In the genomic region with DNA sequence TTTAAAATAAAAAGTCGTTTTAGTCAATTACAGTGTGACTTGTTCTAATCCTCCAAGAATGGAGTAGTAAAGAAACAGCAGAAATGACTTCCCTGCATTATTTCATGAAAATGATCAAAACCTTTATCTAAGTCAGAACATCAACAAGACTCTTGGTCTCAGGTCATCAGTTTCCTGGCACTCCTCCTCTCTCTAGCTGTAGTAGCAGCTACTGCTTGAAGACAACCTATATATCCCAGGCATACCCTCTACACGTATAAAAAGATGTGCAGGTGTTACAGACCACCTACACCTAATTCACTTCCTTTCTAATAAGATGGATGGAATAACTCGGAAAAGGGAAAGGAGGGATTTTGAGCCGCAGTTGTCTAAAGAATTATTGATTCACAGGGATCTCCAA, we compare ENCODE assay signal across 17 cellular contexts. TPM values are rescaled to one million over a fixed set of nuclear protein-coding genes. Genes with fewer than 3 reads are reported as not detected.
DNase-seq lines count a peak whose midpoint lies in the region; ATAC-seq, FAIRE-seq and TF ChIP-seq lines count a peak whose summit lies in the region.
"Had no signal": no experiment of that assay in that cellular context is flagged by ENCODE, and none has a peak within 500 bp of the region (broad histone marks: within the 10 kb centered on the region; RNA-seq: fewer than 3 reads in every experiment).

No MANE protein-coding gene starts in this region.

- no peaks in the 10 kb centered on the region for H3K9me3 ChIP-seq in HepG2 (ENCODE audit: low read length)
- H3K9me3 ChIP-seq in right lobe of liver = no peaks in the 10 kb centered on the region
- no peaks in the 10 kb centered on the region for H3K9me3 ChIP-seq in CD4-positive, alpha-beta memory T cell (ENCODE audit: control insufficient read depth in 1 of 2, low read length in 2 of 2)
- H3K9me3 ChIP-seq: BLaER1 had no signal

- no peaks in the 10 kb centered on the region for H4K20me1 ChIP-seq in HepG2 (ENCODE audit: insufficient read depth, low read length)
- H4K20me1 ChIP-seq: BLaER1 had no signal

- H3K27me3 ChIP-seq in HepG2 (ENCODE audit: control insufficient read depth in 1 of 2, insufficient read depth in 2 of 2, low read length in 2 of 2) (no peaks in the 10 kb centered on the region; a peak in 1 of 5 replicates), right lobe of liver (no peaks in the 10 kb centered on the region)
- no peaks in the 10 kb centered on the region for H3K27me3 ChIP-seq in CD4-positive, alpha-beta memory T cell (ENCODE audit: insufficient read depth, low read length)
- H3K27me3 ChIP-seq: BLaER1 had no signal

- H3K4me3 ChIP-seq in HepG2 (replicated peaks in 1 of 3; ENCODE audit: insufficient read depth in 1 of 3, low read depth in 2 of 3, low read length in 3 of 3) = no peak overlapping the region
- no peak overlapping the region for H3K4me3 ChIP-seq in right lobe of liver
- no peak overlapping the region for H3K4me3 ChIP-seq in CD4-positive, alpha-beta memory T cell (ENCODE audit: low read length in 2 of 2)
- H3K4me3 ChIP-seq: BLaER1 had no signal

- H3K4me1 Mint-ChIP-seq in brain (peaks cover 16% of the 10 kb centered on the region), progenitor cell of endocrine pancreas (ENCODE audit: low read depth) (peaks cover 12% of the 10 kb centered on the region)
- peaks cover 7 to 14% (median 10%) of the 10 kb centered on the region in 4 donors for H3K4me1 Mint-ChIP-seq in CD4-positive, alpha-beta memory T cell

- H3K27ac ChIP-seq in HepG2 (ENCODE audit: extremely low read length, insufficient read depth, low read length) (no peak overlapping the region), right lobe of liver (no peak overlapping the region)
- no peak overlapping the region for H3K27ac ChIP-seq in CD4-positive, alpha-beta memory T cell (ENCODE audit: low read depth, low read length)
- H3K27ac ChIP-seq: BLaER1 had no signal

- H3K9ac ChIP-seq in HepG2 (ENCODE audit: insufficient read depth, low read depth, low read length) = no peak overlapping the region
- H3K9ac ChIP-seq: BLaER1 had no signal

- no peak for DNase-seq in HepG2 (ENCODE audit: low spot score)
- DNase-seq in right lobe of liver = no peak
- DNase-seq in progenitor cell of endocrine pancreas (ENCODE audit: low spot score, unreplicated experiment) = no peak
- DNase-seq in CD4-positive, alpha-beta memory T cell = no peak
- DNase-seq in NCI-H2107 treated with DMSO at 0.1 percent for 48 hours (lab: John Stamatoyannopoulos, UW; ENCODE audit: unreplicated experiment) = no peak
- DNase-seq: ACHN; Calu3; CD8-positive, alpha-beta T cell; DMS79 treated with DMSO at 0.1 percent for 48 hours; GF-D8; H9 had no signal

- H3K4me1 ChIP-seq in HepG2 (ENCODE audit: insufficient read depth, low read length) = peaks cover 21% of the 10 kb centered on the region
- H3K4me1 ChIP-seq in right lobe of liver = peaks cover 0 to 6% (median 3%) of the 10 kb centered on the region in 4 donors
- peaks cover 10% of the 10 kb centered on the region for H3K4me1 ChIP-seq in CD4-positive, alpha-beta memory T cell (ENCODE audit: insufficient read depth, low read length)

- no TSS peak for BruUV-seq in HepG2 (replicated peaks; lab: Mats Ljungman, UMichigan)

- in situ Hi-C loops in HepG2 (cut with HindIII; ENCODE audit: extremely low pct_ligation_motif_present, low pct_unique_long_range_greater_than_20kb) = no loop called here

- TF ChIP-seq EP300 in HepG2 (IDR thresholded peaks at IDR 0.05; ENCODE audit: low read depth in 2 of 2, low read length in 2 of 2) (no peak), HepG2 (CRISPR knock-in tag; IDR thresholded peaks at IDR 0.05; ENCODE audit: borderline replicate concordance) (no peak)

- H3K36me3 ChIP-seq in HepG2 (replicated peaks in 1 of 2; ENCODE audit: control insufficient read depth in 1 of 2, insufficient read depth in 2 of 2, low read length in 2 of 2) = peaks cover 10 to 22% of the 10 kb centered on the region in 2 experiments; a peak in 4 of 5 replicates
- peaks cover 6 to 27% (median 17%) of the 10 kb centered on the region in 4 donors for H3K36me3 ChIP-seq in right lobe of liver
- peaks cover 5% of the 10 kb centered on the region for H3K36me3 ChIP-seq in CD4-positive, alpha-beta memory T cell (ENCODE audit: insufficient read depth, low read length)

- TF ChIP-seq CTCF in HepG2 (CRISPR knock-in tag; IDR thresholded peaks at IDR 0.05) (no peak), right lobe of liver (IDR thresholded peaks at IDR 0.05) (no peak), brain (conservative IDR thresholded peaks at IDR 0.05) (no peak), progenitor cell of endocrine pancreas (IDR thresholded peaks at IDR 0.05; ENCODE audit: unreplicated experiment) (no peak)

- H3K4me3 Mint-ChIP-seq in brain = peak overlapping the region in 4 of 5 experiments; percentile 28 to 70 (median 48)
- H3K4me3 Mint-ChIP-seq in progenitor cell of endocrine pancreas (ENCODE audit: low read depth) = peak overlapping the region; percentile 21
- peak overlapping the region in 2 of 8 donors; percentile 19 to 73 for H3K4me3 Mint-ChIP-seq in CD4-positive, alpha-beta memory T cell
- H3K4me3 Mint-ChIP-seq: CD14-positive monocyte had no signal

- H3K27ac Mint-ChIP-seq in brain (no peak overlapping the region), progenitor cell of endocrine pancreas (peak overlapping the region; percentile 29)
- H3K27ac Mint-ChIP-seq in CD4-positive, alpha-beta memory T cell = peak overlapping the region in 1 of 7 donors; percentile 24
- H3K27ac Mint-ChIP-seq: CD8-positive, alpha-beta T cell had no signal

- H3K4me2 ChIP-seq in HepG2 (ENCODE audit: low read depth, low read length) = no peak overlapping the region

- peaks cover 17% of the 10 kb centered on the region for H3K36me3 Mint-ChIP-seq in brain
- peaks cover 19% of the 10 kb centered on the region for H3K36me3 Mint-ChIP-seq in progenitor cell of endocrine pancreas (ENCODE audit: insufficient read depth)
- H3K36me3 Mint-ChIP-seq in CD4-positive, alpha-beta memory T cell = peaks cover 3 to 15% of the 10 kb centered on the region in 2 donors

- CTCF ChIA-PET in HepG2 (lab: Yijun Ruan, JAX; ENCODE audit: low intra/inter-chr PET ratio, low total read pairs) = no interaction called here
- CTCF ChIA-PET in CD4-positive, alpha-beta memory T cell (lab: Charles Lee; ENCODE audit: partially characterized antibody) = interaction anchor here (0.7 kb wide), 1 partner anchor 443 kb away, joined by 3 read pairs; no protein-coding TSS in a partner anchor

- H3K9me3 Mint-ChIP-seq in brain = no peaks in the 10 kb centered on the region
- H3K9me3 Mint-ChIP-seq in progenitor cell of endocrine pancreas (ENCODE audit: low read depth) = no peaks in the 10 kb centered on the region
- H3K9me3 Mint-ChIP-seq in CD4-positive, alpha-beta memory T cell = no peaks in the 10 kb centered on the region
- H3K9me3 Mint-ChIP-seq: CD14-positive monocyte; CD8-positive, alpha-beta T cell; H9 had no signal

- no peaks in the 10 kb centered on the region for H3K79me2 ChIP-seq in HepG2 (ENCODE audit: insufficient read depth, low read length)

- intact Hi-C loops in HepG2 (cut with micrococcal nuclease; ENCODE audit: unreplicated experiment) = loop anchor here (5.0 kb wide), 1 partner anchor 55 kb away; no protein-coding TSS in a partner anchor
- intact Hi-C loops in right lobe of liver (cut with DNase I) = no loop called here
- intact Hi-C loops in CD4-positive, alpha-beta memory T cell (cut with micrococcal nuclease) = no loop called here

- ATAC-seq in HepG2 (no peak), right lobe of liver (no peak), HG03196 (IDR thresholded peaks at IDR 0.05; ENCODE audit: unreplicated experiment) (no peak)
- ATAC-seq: CD8-positive, alpha-beta T cell had no signal

- no peak for FAIRE-seq in HepG2 (lab: Jason Lieb, UNC)
- FAIRE-seq: A204.1, H1 had no signal

- POLR2A ChIA-PET in HepG2 (lab: Yijun Ruan, JAX) = interaction anchor here (0.7 kb wide), 2 partner anchors 65 to 486 kb away, joined by 3 to 4 read pairs; no protein-coding TSS in a partner anchor
- POLR2A ChIA-PET in CD4-positive, alpha-beta memory T cell (lab: Charles Lee; ENCODE audit: partially characterized antibody) = no interaction called here

- no peak for TF ChIP-seq RAD21 in HepG2 (CRISPR knock-in tag; IDR thresholded peaks at IDR 0.05)

- H3K27me3 Mint-ChIP-seq in brain = peaks cover 6% of the 10 kb centered on the region
- H3K27me3 Mint-ChIP-seq in progenitor cell of endocrine pancreas = no peaks in the 10 kb centered on the region
- no peaks in the 10 kb centered on the region for H3K27me3 Mint-ChIP-seq in CD4-positive, alpha-beta memory T cell

- WGBS in HepG2 (ENCODE audit: low lambda C conversion rate) = 90% methylated on average over 4 of the region's 4 CpGs
- WGBS in right lobe of liver (ENCODE audit: insufficient coverage, low coverage, low lambda C conversion rate, missing lambda C conversion rate) = 93% methylated on average over 4 of the region's 4 CpGs

- no peak for TF ChIP-seq POLR2A in HepG2 (IDR thresholded peaks at IDR 0.05; ENCODE audit: insufficient read depth in 1 of 2, low read depth in 2 of 2, low read length in 2 of 2)
- TF ChIP-seq POLR2A in right lobe of liver (IDR thresholded peaks at IDR 0.05) = no peak

- no peak overlapping the region for H2AFZ ChIP-seq in HepG2 (ENCODE audit: low read length)

RNA-seq across cellular contexts. Expression of gene FBF1, which starts 1.6 kb away (rescaled TPM):
- 3.5 and 8.1 TPM in 2 replicates for total RNA-seq in HepG2 (2016; rRNA removed; fragmentation: Illumina TruSeq; extraction: Trizol)
- total RNA-seq in HepG2 (2016; cell fraction: cytosol; rRNA removed; fragmentation: Illumina TruSeq; extraction: Trizol; ENCODE audit: low read depth) = 9.1 and 11.4 TPM in 2 replicates
- total RNA-seq in HepG2 (2016; cell fraction: insoluble cytoplasmic fraction; rRNA removed; fragmentation: Illumina TruSeq; extraction: Trizol) = 2.6 and 8.5 TPM in 2 replicates
- total RNA-seq in HepG2 (2016; cell fraction: membrane; rRNA removed; fragmentation: Illumina TruSeq; extraction: Trizol) = 4.8 and 6.0 TPM in 2 replicates
- total RNA-seq in HepG2 (2016; cell fraction: nucleus; rRNA removed; fragmentation: Illumina TruSeq; extraction: Trizol) = 10.2 TPM in 2 replicates
- 2.4 and 2.7 TPM in 2 replicates for polyA plus RNA-seq in HepG2 (2011; rRNA removed)
- 0.77 and 1.5 TPM in 2 replicates for polyA plus RNA-seq in HepG2 (2011; cell fraction: cytosol; rRNA removed)
- polyA plus RNA-seq in HepG2 (2011; cell fraction: nucleus; rRNA removed) = 17.0 and 21.4 TPM in 2 replicates
- 1.5 and 1.6 TPM in 2 replicates for polyA plus RNA-seq in HepG2 (2012)
- 1.0 and 1.8 TPM in 2 replicates for polyA plus RNA-seq in HepG2 (2016; cell fraction: cytosol; fragmentation: Illumina TruSeq; extraction: Trizol; ENCODE audit: low read depth)
- 1.8 and 3.2 TPM in 2 replicates for polyA plus RNA-seq in HepG2 (2016; cell fraction: insoluble cytoplasmic fraction; fragmentation: Illumina TruSeq; extraction: Trizol; ENCODE audit: low read depth)
- polyA plus RNA-seq in HepG2 (2016; cell fraction: membrane; fragmentation: Illumina TruSeq; extraction: Trizol; ENCODE audit: low read depth) = 1.5 and 2.3 TPM in 2 replicates
- polyA plus RNA-seq in HepG2 (2016; cell fraction: nucleus; fragmentation: Illumina TruSeq; extraction: Trizol; ENCODE audit: insufficient read depth, low read depth) = 19.0 and 21.2 TPM in 2 replicates
- polyA minus RNA-seq in HepG2 (2011; rRNA and poly(A)+ RNA removed; ENCODE audit: low replicate concordance) = 2.2 and 13.0 TPM in 2 replicates
- 1.2 and 2.1 TPM in 2 replicates for polyA minus RNA-seq in HepG2 (2011; cell fraction: cytosol; rRNA and poly(A)+ RNA removed)
- polyA minus RNA-seq in HepG2 (2011; cell fraction: nucleus; rRNA and poly(A)+ RNA removed) = 6.3 and 6.5 TPM in 2 replicates
- 1 to 10 TPM in 5 of 6 experiments, under 1 TPM in 1; 0.86 to 3.1 (median 2.7) TPM for total RNA-seq in right lobe of liver
- 10.6 TPM for polyA plus RNA-seq in brain (ENCODE audit: insufficient read depth, low read depth, low replicate concordance)
- total RNA-seq in progenitor cell of endocrine pancreas = 24.8 and 29.9 TPM in 2 replicates
- total RNA-seq in CD4-positive, alpha-beta memory T cell = 10 to 100 TPM; 39.6 to 42.7 TPM
- polyA plus RNA-seq in CD4-positive, alpha-beta memory T cell = 1 to 10 TPM; 3.7 to 4.0 TPM

RNA-seq across cellular contexts. Expression of gene ACOX1, which starts 36.5 kb away (rescaled TPM):
- total RNA-seq in HepG2 (2016; rRNA removed; fragmentation: Illumina TruSeq; extraction: Trizol) = 120 and 156 TPM in 2 replicates
- total RNA-seq in HepG2 (2016; cell fraction: cytosol; rRNA removed; fragmentation: Illumina TruSeq; extraction: Trizol; ENCODE audit: low read depth) = 10.7 and 14.1 TPM in 2 replicates
- total RNA-seq in HepG2 (2016; cell fraction: insoluble cytoplasmic fraction; rRNA removed; fragmentation: Illumina TruSeq; extraction: Trizol) = 117 and 150 TPM in 2 replicates
- 29.9 and 30.7 TPM in 2 replicates for total RNA-seq in HepG2 (2016; cell fraction: membrane; rRNA removed; fragmentation: Illumina TruSeq; extraction: Trizol)
- 86.5 and 102 TPM in 2 replicates for total RNA-seq in HepG2 (2016; cell fraction: nucleus; rRNA removed; fragmentation: Illumina TruSeq; extraction: Trizol)
- 84.2 and 86.4 TPM in 2 replicates for polyA plus RNA-seq in HepG2 (2011; rRNA removed)
- 56.8 and 64.7 TPM in 2 replicates for polyA plus RNA-seq in HepG2 (2011; cell fraction: cytosol; rRNA removed)
- polyA plus RNA-seq in HepG2 (2011; cell fraction: nucleus; rRNA removed) = 77.2 and 84.5 TPM in 2 replicates
- 59.6 and 89.0 TPM in 2 replicates for polyA plus RNA-seq in HepG2 (2012)
- 5.3 and 5.6 TPM in 2 replicates for polyA plus RNA-seq in HepG2 (2016; cell fraction: cytosol; fragmentation: Illumina TruSeq; extraction: Trizol; ENCODE audit: low read depth)
- 71.5 and 71.7 TPM in 2 replicates for polyA plus RNA-seq in HepG2 (2016; cell fraction: insoluble cytoplasmic fraction; fragmentation: Illumina TruSeq; extraction: Trizol; ENCODE audit: low read depth)
- polyA plus RNA-seq in HepG2 (2016; cell fraction: membrane; fragmentation: Illumina TruSeq; extraction: Trizol; ENCODE audit: low read depth) = 8.6 and 11.1 TPM in 2 replicates
- polyA plus RNA-seq in HepG2 (2016; cell fraction: nucleus; fragmentation: Illumina TruSeq; extraction: Trizol; ENCODE audit: insufficient read depth, low read depth) = 66.2 and 73.5 TPM in 2 replicates
- polyA minus RNA-seq in HepG2 (2011; rRNA and poly(A)+ RNA removed; ENCODE audit: low replicate concordance) = 73.6 and 303 TPM in 2 replicates
- polyA minus RNA-seq in HepG2 (2011; cell fraction: cytosol; rRNA and poly(A)+ RNA removed) = 201 and 237 TPM in 2 replicates
- polyA minus RNA-seq in HepG2 (2011; cell fraction: nucleus; rRNA and poly(A)+ RNA removed) = 162 and 215 TPM in 2 replicates
- total RNA-seq in right lobe of liver = 100 to 1,000 TPM; 112 to 202 (median 190) TPM
- 27.6 TPM for polyA plus RNA-seq in brain (ENCODE audit: insufficient read depth, low read depth, low replicate concordance)
- total RNA-seq in progenitor cell of endocrine pancreas = 54.6 and 54.7 TPM in 2 replicates
- 10 to 100 TPM; 30.4 to 31.7 TPM for total RNA-seq in CD4-positive, alpha-beta memory T cell
- 10 to 100 TPM; 10.2 to 14.4 TPM for polyA plus RNA-seq in CD4-positive, alpha-beta memory T cell

RNA-seq across cellular contexts. Expression of gene TEN1, which starts 36.6 kb away (rescaled TPM):
- total RNA-seq in HepG2 (2016; rRNA removed; fragmentation: Illumina TruSeq; extraction: Trizol) (14.7 and 18.0 TPM in 2 replicates), right lobe of liver (10 to 100 TPM in 5 of 6 experiments, 1 to 10 TPM in 1; 6.9 to 25.2 (median 14.1) TPM), progenitor cell of endocrine pancreas (19.8 and 23.9 TPM in 2 replicates)
- 26.3 and 36.8 TPM in 2 replicates for total RNA-seq in HepG2 (2016; cell fraction: cytosol; rRNA removed; fragmentation: Illumina TruSeq; extraction: Trizol; ENCODE audit: low read depth)
- total RNA-seq in HepG2 (2016; cell fraction: insoluble cytoplasmic fraction; rRNA removed; fragmentation: Illumina TruSeq; extraction: Trizol) = 13.8 and 19.0 TPM in 2 replicates
- 38.9 and 47.5 TPM in 2 replicates for total RNA-seq in HepG2 (2016; cell fraction: membrane; rRNA removed; fragmentation: Illumina TruSeq; extraction: Trizol)
- total RNA-seq in HepG2 (2016; cell fraction: nucleus; rRNA removed; fragmentation: Illumina TruSeq; extraction: Trizol) = 9.0 and 10.9 TPM in 2 replicates
- polyA plus RNA-seq in HepG2 (2011; rRNA removed) (21.3 and 29.4 TPM in 2 replicates), brain (ENCODE audit: insufficient read depth, low read depth, low replicate concordance) (12.9 TPM)
- 20.7 and 26.7 TPM in 2 replicates for polyA plus RNA-seq in HepG2 (2011; cell fraction: cytosol; rRNA removed)
- polyA plus RNA-seq in HepG2 (2011; cell fraction: nucleus; rRNA removed) = 68.4 and 69.7 TPM in 2 replicates
- 17.2 and 19.1 TPM in 2 replicates for polyA plus RNA-seq in HepG2 (2012)
- 36.8 and 50.4 TPM in 2 replicates for polyA plus RNA-seq in HepG2 (2016; cell fraction: cytosol; fragmentation: Illumina TruSeq; extraction: Trizol; ENCODE audit: low read depth)
- polyA plus RNA-seq in HepG2 (2016; cell fraction: insoluble cytoplasmic fraction; fragmentation: Illumina TruSeq; extraction: Trizol; ENCODE audit: low read depth) = 17.0 and 17.1 TPM in 2 replicates
- polyA plus RNA-seq in HepG2 (2016; cell fraction: membrane; fragmentation: Illumina TruSeq; extraction: Trizol; ENCODE audit: low read depth) = 37.6 and 44.5 TPM in 2 replicates
- polyA plus RNA-seq in HepG2 (2016; cell fraction: nucleus; fragmentation: Illumina TruSeq; extraction: Trizol; ENCODE audit: insufficient read depth, low read depth) = 23.5 and 24.6 TPM in 2 replicates
- polyA minus RNA-seq in HepG2 (2011; rRNA and poly(A)+ RNA removed; ENCODE audit: low replicate concordance) = 12.3 and 13.2 TPM in 2 replicates
- 3.3 and 7.8 TPM in 2 replicates for polyA minus RNA-seq in HepG2 (2011; cell fraction: cytosol; rRNA and poly(A)+ RNA removed)
- polyA minus RNA-seq in HepG2 (2011; cell fraction: nucleus; rRNA and poly(A)+ RNA removed) = 6.5 and 7.1 TPM in 2 replicates
- total RNA-seq in CD4-positive, alpha-beta memory T cell = 10 to 100 TPM; 10.2 to 16.1 TPM
- polyA plus RNA-seq in CD4-positive, alpha-beta memory T cell = 10 to 100 TPM; 13.1 to 20.2 TPM

RNA-seq across cellular contexts. Expression of gene MRPL38, which starts 37.8 kb away (rescaled TPM):
- total RNA-seq in HepG2 (2016; rRNA removed; fragmentation: Illumina TruSeq; extraction: Trizol) (88.8 and 125 TPM in 2 replicates), right lobe of liver (10 to 100 TPM; 46.1 to 79.8 (median 57.3) TPM), progenitor cell of endocrine pancreas (82.7 and 94.0 TPM in 2 replicates)
- 53.2 and 53.6 TPM in 2 replicates for total RNA-seq in HepG2 (2016; cell fraction: cytosol; rRNA removed; fragmentation: Illumina TruSeq; extraction: Trizol; ENCODE audit: low read depth)
- 73.5 and 128 TPM in 2 replicates for total RNA-seq in HepG2 (2016; cell fraction: insoluble cytoplasmic fraction; rRNA removed; fragmentation: Illumina TruSeq; extraction: Trizol)
- total RNA-seq in HepG2 (2016; cell fraction: membrane; rRNA removed; fragmentation: Illumina TruSeq; extraction: Trizol) = 62.4 and 67.5 TPM in 2 replicates
- total RNA-seq in HepG2 (2016; cell fraction: nucleus; rRNA removed; fragmentation: Illumina TruSeq; extraction: Trizol) = 71.0 and 89.4 TPM in 2 replicates
- polyA plus RNA-seq in HepG2 (2011; rRNA removed) (83.7 and 91.0 TPM in 2 replicates), brain (ENCODE audit: insufficient read depth, low read depth, low replicate concordance) (83.7 TPM)
- polyA plus RNA-seq in HepG2 (2011; cell fraction: cytosol; rRNA removed) = 36.5 and 58.7 TPM in 2 replicates
- 354 and 357 TPM in 2 replicates for polyA plus RNA-seq in HepG2 (2011; cell fraction: nucleus; rRNA removed)
- polyA plus RNA-seq in HepG2 (2012) = 56.1 and 67.2 TPM in 2 replicates
- 36.0 and 42.4 TPM in 2 replicates for polyA plus RNA-seq in HepG2 (2016; cell fraction: cytosol; fragmentation: Illumina TruSeq; extraction: Trizol; ENCODE audit: low read depth)
- 69.7 and 88.6 TPM in 2 replicates for polyA plus RNA-seq in HepG2 (2016; cell fraction: insoluble cytoplasmic fraction; fragmentation: Illumina TruSeq; extraction: Trizol; ENCODE audit: low read depth)
- 48.5 and 49.3 TPM in 2 replicates for polyA plus RNA-seq in HepG2 (2016; cell fraction: membrane; fragmentation: Illumina TruSeq; extraction: Trizol; ENCODE audit: low read depth)
- polyA plus RNA-seq in HepG2 (2016; cell fraction: nucleus; fragmentation: Illumina TruSeq; extraction: Trizol; ENCODE audit: insufficient read depth, low read depth) = 191 and 212 TPM in 2 replicates
- polyA minus RNA-seq in HepG2 (2011; rRNA and poly(A)+ RNA removed; ENCODE audit: low replicate concordance) = 110 and 142 TPM in 2 replicates
- 44.8 and 58.7 TPM in 2 replicates for polyA minus RNA-seq in HepG2 (2011; cell fraction: cytosol; rRNA and poly(A)+ RNA removed)
- 57.4 and 57.8 TPM in 2 replicates for polyA minus RNA-seq in HepG2 (2011; cell fraction: nucleus; rRNA and poly(A)+ RNA removed)
- total RNA-seq in CD4-positive, alpha-beta memory T cell = 100 to 1,000 TPM; 126 to 142 TPM
- 10 to 100 TPM; 59.1 to 89.0 TPM for polyA plus RNA-seq in CD4-positive, alpha-beta memory T cell

RNA-seq across cellular contexts. Expression of gene TRIM65, which starts 45.7 kb away (rescaled TPM):
- total RNA-seq in HepG2 (2016; rRNA removed; fragmentation: Illumina TruSeq; extraction: Trizol) (22.4 and 24.6 TPM in 2 replicates), right lobe of liver (1 to 10 TPM; 5.9 to 8.1 (median 7.6) TPM), progenitor cell of endocrine pancreas (13.9 and 17.1 TPM in 2 replicates)
- total RNA-seq in HepG2 (2016; cell fraction: cytosol; rRNA removed; fragmentation: Illumina TruSeq; extraction: Trizol; ENCODE audit: low read depth) = 3.6 and 3.8 TPM in 2 replicates
- 23.0 and 23.6 TPM in 2 replicates for total RNA-seq in HepG2 (2016; cell fraction: insoluble cytoplasmic fraction; rRNA removed; fragmentation: Illumina TruSeq; extraction: Trizol)
- 8.9 and 9.0 TPM in 2 replicates for total RNA-seq in HepG2 (2016; cell fraction: membrane; rRNA removed; fragmentation: Illumina TruSeq; extraction: Trizol)
- total RNA-seq in HepG2 (2016; cell fraction: nucleus; rRNA removed; fragmentation: Illumina TruSeq; extraction: Trizol) = 11.5 and 14.9 TPM in 2 replicates
- polyA plus RNA-seq in HepG2 (2011; rRNA removed) (10.3 and 15.2 TPM in 2 replicates), brain (ENCODE audit: insufficient read depth, low read depth, low replicate concordance) (12.5 TPM)
- 10.5 and 11.9 TPM in 2 replicates for polyA plus RNA-seq in HepG2 (2011; cell fraction: cytosol; rRNA removed)
- 14.3 and 15.6 TPM in 2 replicates for polyA plus RNA-seq in HepG2 (2011; cell fraction: nucleus; rRNA removed)
- polyA plus RNA-seq in HepG2 (2012) = 9.0 and 10.3 TPM in 2 replicates
- polyA plus RNA-seq in HepG2 (2016; cell fraction: cytosol; fragmentation: Illumina TruSeq; extraction: Trizol; ENCODE audit: low read depth) = 2.4 and 2.5 TPM in 2 replicates
- polyA plus RNA-seq in HepG2 (2016; cell fraction: insoluble cytoplasmic fraction; fragmentation: Illumina TruSeq; extraction: Trizol; ENCODE audit: low read depth) = 18.6 and 20.0 TPM in 2 replicates
- polyA plus RNA-seq in HepG2 (2016; cell fraction: membrane; fragmentation: Illumina TruSeq; extraction: Trizol; ENCODE audit: low read depth) = 5.1 and 5.7 TPM in 2 replicates
- polyA plus RNA-seq in HepG2 (2016; cell fraction: nucleus; fragmentation: Illumina TruSeq; extraction: Trizol; ENCODE audit: insufficient read depth, low read depth) = 31.5 and 31.7 TPM in 2 replicates
- 13.4 and 15.0 TPM in 2 replicates for polyA minus RNA-seq in HepG2 (2011; rRNA and poly(A)+ RNA removed; ENCODE audit: low replicate concordance)
- 8.8 and 8.9 TPM in 2 replicates for polyA minus RNA-seq in HepG2 (2011; cell fraction: cytosol; rRNA and poly(A)+ RNA removed)
- 4.0 and 5.3 TPM in 2 replicates for polyA minus RNA-seq in HepG2 (2011; cell fraction: nucleus; rRNA and poly(A)+ RNA removed)
- total RNA-seq in CD4-positive, alpha-beta memory T cell = 10 to 100 TPM; 36.5 to 36.9 TPM
- 10 to 100 TPM; 17.7 to 28.8 TPM for polyA plus RNA-seq in CD4-positive, alpha-beta memory T cell
